ENCODE assay signal across 1 cellular context in the genomic region with DNA sequence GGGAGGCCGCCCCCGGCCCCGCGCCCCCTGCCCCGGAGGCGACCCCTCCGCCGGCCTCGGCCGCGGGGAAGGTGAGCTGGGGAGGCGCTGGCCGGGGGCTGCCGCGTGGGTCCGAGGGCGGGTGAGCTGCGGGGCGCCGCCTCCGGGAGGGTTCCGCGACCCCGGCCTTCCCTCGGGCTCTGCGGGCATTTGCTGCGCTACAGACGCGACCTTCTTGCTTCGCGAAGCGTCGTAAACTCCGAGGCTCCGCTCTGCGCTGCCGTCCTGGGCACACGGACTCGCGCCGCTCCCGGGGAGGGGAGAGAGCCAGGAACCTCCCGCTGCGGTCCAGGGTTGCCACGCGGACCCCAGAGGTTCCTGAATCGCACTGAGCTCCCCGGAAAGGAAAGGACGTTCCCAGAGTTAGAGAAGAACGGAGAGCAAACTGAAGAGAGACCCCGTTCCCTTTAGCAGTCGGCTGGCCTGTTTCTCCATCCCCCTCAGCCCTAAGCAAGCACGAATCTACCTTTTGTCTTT.
TF ChIP-seq lines count a peak whose summit lies in the region.

No MANE protein-coding gene starts in this region.

TF ChIP-seq in IMR-90, 13 proteins besides CTCF, POLR2A, EP300 and RAD21 (continued from another document):
- TF ChIP-seq RCOR1 (IDR thresholded peaks at IDR 0.05; ENCODE audit: insufficient replicate concordance, low read length) (no peak), MXI1 (IDR thresholded peaks at IDR 0.05; ENCODE audit: borderline replicate concordance, low read depth, low read length) (no peak), CHD1 (IDR thresholded peaks at IDR 0.05; ENCODE audit: low read depth, low read length) (no peak), BHLHE40 (IDR thresholded peaks at IDR 0.05; ENCODE audit: low read depth, low read length) (no peak), FOS (IDR thresholded peaks at IDR 0.05; ENCODE audit: low read depth, low read length) (no peak), RFX5 (IDR thresholded peaks at IDR 0.05; ENCODE audit: low read depth, low read length) (no peak), ELK1 (IDR thresholded peaks at IDR 0.05; ENCODE audit: borderline replicate concordance, low read depth, low read length) (no peak), NFE2L2 (IDR thresholded peaks at IDR 0.05; ENCODE audit: low read depth, low read length) (no peak), MAFK (IDR thresholded peaks at IDR 0.05; ENCODE audit: low read depth, low read length) (no peak), MAZ (IDR thresholded peaks at IDR 0.05; ENCODE audit: borderline replicate concordance, low read depth, low read length) (no peak)
- TF ChIP-seq, protein P1, sequence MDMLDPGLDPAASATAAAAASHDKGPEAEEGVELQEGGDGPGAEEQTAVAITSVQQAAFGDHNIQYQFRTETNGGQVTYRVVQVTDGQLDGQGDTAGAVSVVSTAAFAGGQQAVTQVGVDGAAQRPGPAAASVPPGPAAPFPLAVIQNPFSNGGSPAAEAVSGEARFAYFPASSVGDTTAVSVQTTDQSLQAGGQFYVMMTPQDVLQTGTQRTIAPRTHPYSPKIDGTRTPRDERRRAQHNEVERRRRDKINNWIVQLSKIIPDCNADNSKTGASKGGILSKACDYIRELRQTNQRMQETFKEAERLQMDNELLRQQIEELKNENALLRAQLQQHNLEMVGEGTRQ (IDR thresholded peaks at IDR 0.05; ENCODE audit: low read depth, low read length), result no peak
